8 cellular contexts compared by ENCODE assay signal in genomic region chr9:122125158-122125890, GRCh38. TPM values are rescaled to one million over a fixed set of nuclear protein-coding genes. Genes with fewer than 3 reads are reported as not detected.
DNase-seq lines count a peak whose midpoint lies in the region; ATAC-seq, FAIRE-seq and TF ChIP-seq lines count a peak whose summit lies in the region.

No MANE protein-coding gene starts in this region.

- CTCF ChIA-PET in BJ (lab: Yijun Ruan, JAX): interaction anchor here (0.6 to 12.3 kb wide), 60 partner anchors 10 to 686 kb away, joined by 3 to 422 read pairs (median 4); partner anchors contain the start of genes LHX6, MRRF and RBM18

- H3K4me2 ChIP-seq in Loucy (ENCODE audit: low read depth, low read length, poor library complexity, severe bottlenecking) (no peak overlapping the region), osteoblast (ENCODE audit: insufficient read depth, low read length) (no peak overlapping the region)

- no peak for TF ChIP-seq POLR2A in thyroid gland (IDR thresholded peaks at IDR 0.05)

- H3F3A ChIP-seq in Loucy (ENCODE audit: low read depth): no peaks in the 10 kb centered on the region

- POLR2A ChIA-PET in BJ (lab: Charles Lee): interaction anchor here (0.5 to 0.7 kb wide), 2 partner anchors 427 to 687 kb away, joined by 3 read pairs; no protein-coding TSS in a partner anchor

- H3K36me3 ChIP-seq in BJ (ENCODE audit: control insufficient read depth, insufficient read depth, low read length): no peaks in the 10 kb centered on the region
- no peaks in the 10 kb centered on the region for H3K36me3 ChIP-seq in Loucy (ENCODE audit: insufficient read depth, low read length)
- H3K36me3 ChIP-seq in SJSA1: no peaks in the 10 kb centered on the region
- no peaks in the 10 kb centered on the region for H3K36me3 ChIP-seq in osteoblast (ENCODE audit: insufficient read depth, low read length)
- H3K36me3 ChIP-seq in thyroid gland: no peaks in the 10 kb centered on the region

- H3K27me3 ChIP-seq in BJ (ENCODE audit: control insufficient read depth, insufficient read depth, low read length): no peaks in the 10 kb centered on the region
- H3K27me3 ChIP-seq in Loucy (ENCODE audit: insufficient read depth, low read length, poor library complexity, severe bottlenecking): no peaks in the 10 kb centered on the region
- no peaks in the 10 kb centered on the region for H3K27me3 ChIP-seq in SJSA1 (replicated peaks)
- no peaks in the 10 kb centered on the region for H3K27me3 ChIP-seq in osteoblast (ENCODE audit: insufficient read depth, low read length)
- no peaks in the 10 kb centered on the region for H3K27me3 ChIP-seq in thyroid gland

- H3K79me2 ChIP-seq in Loucy (ENCODE audit: insufficient read depth, low read length) (no peaks in the 10 kb centered on the region), osteoblast (ENCODE audit: insufficient read depth, low read length) (no peaks in the 10 kb centered on the region)

- H3K9me2 ChIP-seq in Loucy (replicated peaks; ENCODE audit: low read depth, low read length): no peaks in the 10 kb centered on the region

- TF ChIP-seq CTCF in BJ (IDR thresholded peaks at IDR 0.05; ENCODE audit: insufficient read depth, low read depth, low read length): peak; percentile 97
- TF ChIP-seq CTCF in Loucy (conservative IDR thresholded peaks at IDR 0.05; ENCODE audit: low read length): peak; percentile 94
- peak; percentile 97 for TF ChIP-seq CTCF in osteoblast (IDR thresholded peaks at IDR 0.05; ENCODE audit: extremely low read depth, low read depth, low read length)
- TF ChIP-seq CTCF in thyroid gland (IDR thresholded peaks at IDR 0.05): peak; percentile 88 to 94 (median 92)

- intact Hi-C loops in thyroid gland (cut with DNase I): loop anchor here (2.0 to 10.0 kb wide), 2 partner anchors 225 to 329 kb away; no protein-coding TSS in a partner anchor

- H4K20me1 ChIP-seq in Loucy (ENCODE audit: insufficient read depth, low read length, poor library complexity, severe bottlenecking) (no peaks in the 10 kb centered on the region), osteoblast (ENCODE audit: insufficient read depth, low read length) (no peaks in the 10 kb centered on the region)

- H3K4me3 ChIP-seq in BJ (ENCODE audit: low read depth, low read length) (no peak overlapping the region), Loucy (ENCODE audit: low read length, poor library complexity, severe bottlenecking) (no peak overlapping the region), SJSA1 (no peak overlapping the region), osteoblast (ENCODE audit: insufficient read depth, low read length) (no peak overlapping the region), thyroid gland (replicated peaks in 1 of 3) (no peak overlapping the region)

- peak overlapping the region; percentile 68 for H2AFZ ChIP-seq in Loucy (ENCODE audit: low read length)
- H2AFZ ChIP-seq in osteoblast (ENCODE audit: low read length): no peak overlapping the region

- peak; percentile 69 for FAIRE-seq in frontal cortex (lab: Jason Lieb, UNC)

- DNase-seq in BJ (ENCODE audit: low read depth): no peak
- peak; percentile 55 to 66 for DNase-seq in SJSA1 (ENCODE audit: low read depth in 1 of 2, low spot score in 2 of 2)
- peak; percentile 50 to 75 (median 60) for DNase-seq in activated naive CD4-positive, alpha-beta T cell (lab: John Stamatoyannopoulos, UW)
- DNase-seq in frontal cortex (ENCODE audit: low spot score in 2 of 2): peak; percentile 89 to 92
- DNase-seq in osteoblast (ENCODE audit: insufficient read length, low spot score, missing footprints): peak; percentile 99
- peak; percentile 69 to 78 for DNase-seq in thyroid gland

- ATAC-seq in GM19397 (IDR thresholded peaks at IDR 0.05; ENCODE audit: unreplicated experiment): peak; percentile 48

- H3K4me1 ChIP-seq in Loucy (ENCODE audit: insufficient read depth, low read length, poor library complexity, severe bottlenecking): peaks cover 7% of the 10 kb centered on the region
- H3K4me1 ChIP-seq in SJSA1 (replicated peaks): peaks cover 15% of the 10 kb centered on the region
- H3K4me1 ChIP-seq in osteoblast (ENCODE audit: insufficient read depth, low read length): peaks cover 13% of the 10 kb centered on the region
- peaks cover 0 to 19% of the 10 kb centered on the region in 2 donors for H3K4me1 ChIP-seq in thyroid gland

- H3K9ac ChIP-seq in Loucy (ENCODE audit: low read depth, low read length, poor library complexity, severe bottlenecking): no peak overlapping the region

- no peak overlapping the region for H3K27ac ChIP-seq in SJSA1
- H3K27ac ChIP-seq in osteoblast (ENCODE audit: low read depth, low read length): no peak overlapping the region
- no peak overlapping the region for H3K27ac ChIP-seq in thyroid gland

- H3K9me3 ChIP-seq in Loucy (ENCODE audit: insufficient read depth, low read depth, low read length): no peaks in the 10 kb centered on the region
- H3K9me3 ChIP-seq in SJSA1 (replicated peaks): no peaks in the 10 kb centered on the region
- no peaks in the 10 kb centered on the region for H3K9me3 ChIP-seq in osteoblast (ENCODE audit: low read depth, low read length)
- H3K9me3 ChIP-seq in thyroid gland: no peaks in the 10 kb centered on the region

- WGBS in thyroid gland, 2 donors: 13 to 33% methylated on average over 7 to 13 of the region's 13 CpGs

RNA-seq across cellular contexts. Expression of gene TTLL11, which starts 32.2 kb away (rescaled TPM):
- polyA plus RNA-seq in BJ (2011; rRNA removed): 5.6 TPM in 2 replicates
- 4.0 and 5.0 TPM in 2 replicates for polyA minus RNA-seq in BJ (2011; rRNA and poly(A)+ RNA removed)
- total RNA-seq in SJSA1 (2014; rRNA removed; shearing (Covaris generic)): 3.8 and 5.5 TPM in 2 replicates
- total RNA-seq in frontal cortex: 23.6 TPM
- 6.2 and 8.0 TPM in 2 replicates for total RNA-seq in osteoblast
- 10 to 100 TPM in 2 of 4 donors, 1 to 10 TPM in 2; 7.9 to 14.4 (median 9.7) TPM for total RNA-seq in thyroid gland

RNA-seq across cellular contexts. Expression of gene NDUFA8, which starts 34.3 kb away (rescaled TPM):
- polyA plus RNA-seq in BJ (2011; rRNA removed): 52.4 and 76.6 TPM in 2 replicates
- polyA minus RNA-seq in BJ (2011; rRNA and poly(A)+ RNA removed): 23.2 and 25.3 TPM in 2 replicates
- total RNA-seq in SJSA1 (2014; rRNA removed; shearing (Covaris generic)): 38.5 and 47.8 TPM in 2 replicates
- total RNA-seq in frontal cortex: 33.8 TPM
- 17.0 and 18.3 TPM in 2 replicates for total RNA-seq in osteoblast
- total RNA-seq in thyroid gland: 10 to 100 TPM; 18.1 to 70.7 (median 53.2) TPM

RNA-seq across cellular contexts. Expression of gene MORN5, which starts 34.4 kb away (rescaled TPM):
- polyA plus RNA-seq in BJ (2011; rRNA removed): not detected in 2 replicates
- polyA minus RNA-seq in BJ (2011; rRNA and poly(A)+ RNA removed): not detected in 2 replicates
- not detected in 2 replicates for total RNA-seq in SJSA1 (2014; rRNA removed; shearing (Covaris generic))
- total RNA-seq in frontal cortex: 0.82 TPM
- 0.36 TPM in 1 of 2 replicates, not detected in the other for total RNA-seq in osteoblast
- total RNA-seq in thyroid gland: not detected
